ENCODE assay signal across 25 cellular contexts in genomic region chr19:45020071-45020470, GRCh38. TPM values are rescaled to one million over a fixed set of nuclear protein-coding genes. Genes with fewer than 3 reads are reported as not detected.
"Had no signal": no experiment of that assay in that cellular context is flagged by ENCODE, and none has a peak within 500 bp of the region (broad histone marks: within the 10 kb centered on the region; RNA-seq: fewer than 3 reads in every experiment).

No MANE protein-coding gene starts in this region.

- H3K4me3 ChIP-seq: ascending aorta, body of pancreas, PC-9 had no signal

- FAIRE-seq: bronchial epithelial cell had no signal

- H3K4me3 Mint-ChIP-seq: activated CD4-positive, alpha-beta memory T cell treated with anti-CD3 and anti-CD28 coated beads for 36 hours; activated CD4-positive, alpha-beta T cell treated with anti-CD3 and anti-CD28 coated beads, Interleukin-2, amount 10 ng/mL, durations not matched to agents 7 days and 5 days; activated naive CD8-positive, alpha-beta T cell treated with anti-CD3 and anti-CD28 coated beads, Interleukin-2, amount 50 U/mL, for 24 hours; activated T-cell treated with anti-CD3 and anti-CD28 coated beads, Interleukin-2, amount 50 U/mL, for 4 hours had no signal

- ATAC-seq: activated naive CD4-positive, alpha-beta T cell treated with anti-CD3 and anti-CD28 coated beads, Interleukin-2, amount 50 U/mL, for 72 hours; activated naive CD8-positive, alpha-beta T cell treated with anti-CD3 and anti-CD28 coated beads, Interleukin-2, amount 50 U/mL, for 24 hours; activated T-cell treated with anti-CD3 and anti-CD28 coated beads, Interleukin-2, amount 50 U/mL, for 4 hours; body of pancreas had no signal

- H3K4me1 ChIP-seq: ascending aorta, body of pancreas had no signal

- H3K27ac ChIP-seq: ascending aorta, body of pancreas, PC-9, VCaP had no signal

- DNase-seq: activated CD4-positive, alpha-beta memory T cell treated with anti-CD3 and anti-CD28 coated beads for 36 hours; activated CD4-positive, alpha-beta T cell treated with anti-CD3 and anti-CD28 coated beads, Interleukin-2, amount 10 ng/mL, durations not matched to agents 7 days and 5 days; activated CD4-positive, CD25-positive, alpha-beta regulatory T cell; activated CD8-positive, alpha-beta memory T cell treated with anti-CD3 and anti-CD28 coated beads for 24 hours; activated effector memory CD4-positive, alpha-beta T cell treated with anti-CD3 and anti-CD28 coated beads, Interleukin-2, amount 50 U/mL, for 16 hours; activated naive CD4-positive, alpha-beta T cell treated with Interleukin-2 at 50 U/mL for 16 hours; activated naive CD8-positive, alpha-beta T cell treated with anti-CD3 and anti-CD28 coated beads, Interleukin-2, amount 50 U/mL, for 24 hours; activated T-cell treated with anti-CD3 and anti-CD28 coated beads, Interleukin-2, amount 50 U/mL, for 4 hours; amniotic stem cell; body of pancreas; central memory CD4-positive, alpha-beta T cell; Kasumi-1; NCI-H1105 treated with DMSO at 0.1 percent for 48 hours; NCI-H1436 treated with DMSO at 0.1 percent for 48 hours; NCI-H187; NCI-H2081; NCI-H524; PC-9; SIG-M5; T-helper 2 cell; T1000 had no signal

- H3K9me3 Mint-ChIP-seq: activated CD4-positive, alpha-beta memory T cell treated with anti-CD3 and anti-CD28 coated beads for 36 hours; activated CD4-positive, alpha-beta T cell treated with anti-CD3 and anti-CD28 coated beads, Interleukin-2, amount 10 ng/mL, durations not matched to agents 7 days and 5 days; activated naive CD4-positive, alpha-beta T cell treated with anti-CD3 and anti-CD28 coated beads, Interleukin-2, amount 50 U/mL, for 72 hours; activated naive CD8-positive, alpha-beta T cell treated with anti-CD3 and anti-CD28 coated beads, Interleukin-2, amount 50 U/mL, for 24 hours; activated T-cell treated with anti-CD3 and anti-CD28 coated beads, Interleukin-2, amount 50 U/mL, for 4 hours had no signal

- H3K27me3 ChIP-seq: ascending aorta, body of pancreas had no signal

- H3K27ac Mint-ChIP-seq: activated CD4-positive, alpha-beta memory T cell treated with anti-CD3 and anti-CD28 coated beads for 36 hours; activated CD4-positive, alpha-beta T cell treated with anti-CD3 and anti-CD28 coated beads, Interleukin-2, amount 10 ng/mL, durations not matched to agents 7 days and 5 days; activated naive CD4-positive, alpha-beta T cell treated with anti-CD3 and anti-CD28 coated beads, Interleukin-2, amount 50 U/mL, for 72 hours; activated naive CD8-positive, alpha-beta T cell treated with anti-CD3 and anti-CD28 coated beads, Interleukin-2, amount 50 U/mL, for 24 hours had no signal

- H3K4me2 ChIP-seq: PC-9 had no signal

- H3K27me3 Mint-ChIP-seq: activated CD4-positive, alpha-beta memory T cell treated with anti-CD3 and anti-CD28 coated beads for 36 hours; activated CD4-positive, alpha-beta T cell treated with anti-CD3 and anti-CD28 coated beads, Interleukin-2, amount 10 ng/mL, durations not matched to agents 7 days and 5 days; activated naive CD8-positive, alpha-beta T cell treated with anti-CD3 and anti-CD28 coated beads, Interleukin-2, amount 50 U/mL, for 24 hours had no signal

- H2AFZ ChIP-seq: PC-9 had no signal

- H3K9me3 ChIP-seq: ascending aorta, body of pancreas had no signal

RNA-seq across cellular contexts. Expression of gene ZNF296, which starts 56.2 kb away (rescaled TPM):
- total RNA-seq: ascending aorta had no signal
